Comparison of ENCODE assay signal across 35 cellular contexts in the genomic region with DNA sequence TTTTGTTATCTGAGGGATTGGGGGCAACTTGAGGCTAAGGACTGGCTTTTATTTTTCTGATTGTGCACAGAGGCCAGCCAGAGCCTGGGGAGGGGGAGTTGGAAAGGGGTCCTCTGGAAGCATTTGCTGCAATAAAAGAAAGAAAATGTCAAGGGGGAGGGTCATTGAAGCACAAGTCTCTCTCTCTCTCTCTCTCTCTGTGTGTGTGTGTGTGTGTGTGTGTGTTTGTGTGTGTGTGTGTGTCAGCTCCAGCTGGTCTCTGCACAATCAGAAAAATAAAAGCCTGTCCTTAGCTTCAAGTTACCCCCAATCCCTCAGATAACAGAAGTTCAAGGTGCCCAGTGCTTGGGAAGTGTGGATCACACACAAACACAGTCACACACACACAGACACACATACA. TPM values are rescaled to one million over a fixed set of nuclear protein-coding genes. Genes with fewer than 3 reads are reported as not detected.
"Had no signal": no experiment of that assay in that cellular context is flagged by ENCODE, and none has a peak within 500 bp of the region (broad histone marks: within the 10 kb centered on the region; RNA-seq: fewer than 3 reads in every experiment).

No MANE protein-coding gene starts in this region.

- H3K27ac ChIP-seq: adrenal gland, ascending aorta, body of pancreas, brain microvascular endothelial cell, breast epithelium, cardiac muscle cell had no signal

- DNase-seq: activated effector memory CD4-positive, alpha-beta T cell treated with anti-CD3 and anti-CD28 coated beads, Interleukin-2, amount 50 U/mL, for 16 hours; activated effector memory CD4-positive, alpha-beta T cell treated with Interleukin-2 at 50 U/mL for 16 hours; activated gamma-delta T cell; activated gamma-delta T cell treated with Interleukin-2 at 50 U/mL for 16 hours; activated naive CD4-positive, alpha-beta T cell; activated naive CD4-positive, alpha-beta T cell treated with anti-CD3 and anti-CD28 coated beads for 36 hours; activated naive CD4-positive, alpha-beta T cell treated with anti-CD3 and anti-CD28 coated beads, Interleukin-2, amount 10 ng/mL, durations not matched to agents 7 days and 5 days; activated naive CD4-positive, alpha-beta T cell treated with anti-CD3 and anti-CD28 coated beads, Interleukin-2, amount 50 U/mL, for 16 hours; activated naive CD4-positive, alpha-beta T cell treated with Interleukin-2 at 50 U/mL for 16 hours; activated naive CD8-positive, alpha-beta T cell treated with anti-CD3 and anti-CD28 coated beads for 36 hours; activated naive CD8-positive, alpha-beta T cell treated with anti-CD3 and anti-CD28 coated beads, Interleukin-2, amount 10 ng/mL, durations not matched to agents 7 days and 5 days; activated naive CD8-positive, alpha-beta T cell treated with anti-CD3 and anti-CD28 coated beads, Interleukin-2, amount 50 U/mL, for 24 hours; activated T-cell treated with anti-CD3 and anti-CD28 coated beads, Interleukin-2, amount 50 U/mL, for 1 hour; activated T-cell treated with anti-CD3 and anti-CD28 coated beads, Interleukin-2, amount 50 U/mL, for 24 hours; activated T-cell treated with anti-CD3 and anti-CD28 coated beads, Interleukin-2, amount 50 U/mL, for 4 hours; activated T-cell treated with anti-CD3 and anti-CD28 coated beads, Interleukin-2, amount 50 U/mL, for 48 hours; activated T-cell treated with anti-CD3 and anti-CD28 coated beads, Interleukin-2, amount 50 U/mL, for 72 hours; adrenal gland; amniotic stem cell; amygdala; anterior cingulate cortex; aorta; body of pancreas; brain microvascular endothelial cell; caudate nucleus; central memory CD4-positive, alpha-beta T cell; cerebellar nuclear complex had no signal

- H3K4me3 ChIP-seq: adrenal gland, ascending aorta, body of pancreas, breast epithelium, cardiac muscle cell had no signal

- FAIRE-seq: astrocyte, bronchial epithelial cell had no signal

- H3K27me3 ChIP-seq: ascending aorta had no signal

- H3K4me1 ChIP-seq: breast epithelium had no signal

- H3K36me3 ChIP-seq: adrenal gland, ascending aorta, brain microvascular endothelial cell, breast epithelium, cardiac muscle cell had no signal

- H3K9me3 ChIP-seq: adrenal gland, ascending aorta, body of pancreas, breast epithelium had no signal

RNA-seq across cellular contexts. Expression of a gene that starts 59.3 kb away (rescaled TPM):
- total RNA-seq: activated naive CD4-positive, alpha-beta T cell treated with anti-CD3 and anti-CD28 coated beads for 36 hours; activated naive CD4-positive, alpha-beta T cell treated with anti-CD3 and anti-CD28 coated beads, Interleukin-2, amount 50 U/mL, for 72 hours; activated naive CD8-positive, alpha-beta T cell treated with anti-CD3 and anti-CD28 coated beads for 36 hours; activated naive CD8-positive, alpha-beta T cell treated with anti-CD3 and anti-CD28 coated beads, Interleukin-2, amount 10 ng/mL, durations not matched to agents 7 days and 5 days; activated T-cell treated with anti-CD3 and anti-CD28 coated beads, Interleukin-2, amount 50 U/mL, for 4 hours; activated T-helper 1 cell treated with anti-CD3 and anti-CD28 coated beads, Interleukin-12 subunit alpha, Interleukin-12 subunit beta, Interleukin-2, Interleukin-4 antibody, amounts not matched to agents 30 ng/mL and 10 ng/mL and 1 ng/mL, durations not matched to agents 14 hours and 24 hours and 36 hours; activated T-helper 2 cell treated with anti-CD3 and anti-CD28 coated beads, Interferon-gamma antibody, Interleukin-2, Interleukin-4, amounts not matched to agents 10 μg/mL and 5 μg/mL and 100 μg/mL, durations not matched to agents 14 hours and 24 hours and 36 hours had no signal
- polyA plus RNA-seq: cardiac muscle cell had no signal
